In genomic region chr18:54069729-54070128, GRCh38 we compare ENCODE assay signal across 2 cellular contexts.
A peak's percentile ranks its signal among the peaks of the same experiment; 100 is the strongest.
TF ChIP-seq lines count a peak whose summit lies in the region.

No MANE protein-coding gene starts in this region.

TF ChIP-seq in GM23338, 12 proteins besides CTCF, POLR2A, EP300 and RAD21 (continued from another document):
- TF ChIP-seq ZNF462 (CRISPR knock-in tag; IDR thresholded peaks at IDR 0.05) (no peak), STAT1 (IDR thresholded peaks at IDR 0.05; ENCODE audit: unreplicated experiment) (no peak), REST (IDR thresholded peaks at IDR 0.05; ENCODE audit: unreplicated experiment) (no peak), JUNB (IDR thresholded peaks at IDR 0.05; ENCODE audit: unreplicated experiment) (no peak), CREB1 (CRISPR knock-in tag; IDR thresholded peaks at IDR 0.05; ENCODE audit: low read depth) (no peak), EZH2phosphoT487 (IDR thresholded peaks at IDR 0.05; ENCODE audit: unreplicated experiment) (no peak), ZNF331 (CRISPR knock-in tag; IDR thresholded peaks at IDR 0.05; ENCODE audit: low read depth) (no peak), ZNF114 (CRISPR knock-in tag; IDR thresholded peaks at IDR 0.05) (no peak), NANOG (IDR thresholded peaks at IDR 0.05; ENCODE audit: borderline replicate concordance) (no peak), POLR2AphosphoS5 (IDR thresholded peaks at IDR 0.05; ENCODE audit: low read depth) (no peak), ETS1 (IDR thresholded peaks at IDR 0.05) (no peak)

TF ChIP-seq in H1, 55 proteins besides CTCF, POLR2A, EP300 and RAD21 (continued from another document):
- TF ChIP-seq E2F6 (IDR thresholded peaks at IDR 0.05): no peak
- no peak for TF ChIP-seq NRF1 (IDR thresholded peaks at IDR 0.05; ENCODE audit: low read depth, low read length)
- TF ChIP-seq CHD7 (IDR thresholded peaks at IDR 0.05; ENCODE audit: insufficient replicate concordance, low read length): peak; percentile 41
- TF ChIP-seq RFX5 (IDR thresholded peaks at IDR 0.05; ENCODE audit: borderline replicate concordance, low read depth, low read length): no peak
- no peak for TF ChIP-seq MAFK (IDR thresholded peaks at IDR 0.05; ENCODE audit: low read depth, low read length)
- no peak for TF ChIP-seq CHD2 (IDR thresholded peaks at IDR 0.05; ENCODE audit: low read length)
- TF ChIP-seq SIRT6 (IDR thresholded peaks at IDR 0.05; ENCODE audit: low read length): no peak
- TF ChIP-seq ZNF274 (IDR thresholded peaks at IDR 0.05; ENCODE audit: borderline replicate concordance, extremely low read depth, low read length): no peak
